ENCODE assay signal across 8 cellular contexts in genomic region chr20:36886859-36887778, GRCh38. TPM values are rescaled to one million over a fixed set of nuclear protein-coding genes. Genes with fewer than 3 reads are reported as not detected.
DNase-seq lines count a peak whose midpoint lies in the region; ATAC-seq, FAIRE-seq and TF ChIP-seq lines count a peak whose summit lies in the region.

No MANE protein-coding gene starts in this region.

- H3K4me1 ChIP-seq in Karpas-422 (ENCODE audit: low read length) (peaks cover 12% of the 10 kb centered on the region), Panc1 (ENCODE audit: control insufficient read depth, insufficient read depth, low read length) (no peaks in the 10 kb centered on the region; the same call in 1 of the 2 replicates)

- H3K36me3 ChIP-seq in Karpas-422 (ENCODE audit: insufficient read depth, low read length) (no peaks in the 10 kb centered on the region), Panc1 (ENCODE audit: control insufficient read depth, insufficient read depth, low read length) (no peaks in the 10 kb centered on the region)

- H3K9ac ChIP-seq in Karpas-422 (ENCODE audit: low read length) = peak overlapping the region; percentile 28

- CTCF ChIA-PET in Panc1 (lab: Charles Lee) = interaction anchor here (0.6 to 1.0 kb wide), 6 partner anchors 33 to 374 kb away, joined by 3 to 6 read pairs (median 4); no protein-coding TSS in a partner anchor

- H3K79me2 ChIP-seq in Karpas-422 (ENCODE audit: low read length) = no peaks in the 10 kb centered on the region

- no TSS peak for BruUV-seq in Panc1 (replicated peaks; lab: Mats Ljungman, UMichigan)

- no peaks in the 10 kb centered on the region for H3K27me3 Mint-ChIP-seq in activated T-cell treated with anti-CD3 and anti-CD28 coated beads, Interleukin-2, amount 50 U/mL, for 72 hours (ENCODE audit: low read depth)
- H3K27me3 Mint-ChIP-seq in natural killer cell (ENCODE audit: low read depth in 2 of 2) = no peaks in the 10 kb centered on the region

- peak overlapping the region; percentile 34 for H3K27ac Mint-ChIP-seq in activated T-cell treated with anti-CD3 and anti-CD28 coated beads, Interleukin-2, amount 50 U/mL, for 72 hours
- H3K27ac Mint-ChIP-seq in natural killer cell = peak overlapping the region; percentile 56 to 80
- peak overlapping the region; percentile 67 for H3K27ac Mint-ChIP-seq in stimulated activated effector memory CD8-positive, alpha-beta T cell treated with anti-CD3 and anti-CD28 coated beads, Interleukin-12 subunit alpha, Interleukin-12 subunit beta, amount 100 ng/mL, for 72 hours

- POLR2A ChIA-PET in Panc1 (lab: Charles Lee) = no interaction called here

- H3K9me2 ChIP-seq in Karpas-422 (replicated peaks; ENCODE audit: insufficient read depth, low read length) = no peaks in the 10 kb centered on the region

- H3K9me3 ChIP-seq in Karpas-422 (ENCODE audit: low read length) (no peaks in the 10 kb centered on the region), Panc1 (ENCODE audit: control insufficient read depth, insufficient read depth, low read depth, low read length) (no peaks in the 10 kb centered on the region)

- ATAC-seq in Panc1 (peak; percentile 96), natural killer cell (peak; percentile 85 to 93 (median 92)), HG03342 (IDR thresholded peaks at IDR 0.05; ENCODE audit: unreplicated experiment) (no peak)
- peak; percentile 85 to 90 for ATAC-seq in activated T-cell treated with anti-CD3 and anti-CD28 coated beads, Interleukin-2, amount 50 U/mL, for 72 hours (replicated peaks in 1 of 2)
- peak; percentile 90 for ATAC-seq in stimulated activated effector memory CD8-positive, alpha-beta T cell treated with anti-CD3 and anti-CD28 coated beads, Interleukin-12 subunit alpha, Interleukin-12 subunit beta, amount 100 ng/mL, for 72 hours

- intact Hi-C loops in Panc1 (cut with micrococcal nuclease; ENCODE audit: unreplicated experiment) (no loop called here), natural killer cell (cut with micrococcal nuclease) (loop anchor here (10.0 kb wide), 1 partner anchor 242 kb away; the partner anchor contains the start of gene SLA2)

- in situ Hi-C loops in Panc1 (cut with HindIII; ENCODE audit: low pct_unique_long_range_greater_than_20kb, low sequenced_read_pairs) = no loop called here

- no peaks in the 10 kb centered on the region for H4K20me1 ChIP-seq in Karpas-422 (ENCODE audit: insufficient read depth, low read depth, low read length)

- peak overlapping the region; percentile 62 for H3K4me2 ChIP-seq in Karpas-422 (ENCODE audit: low read depth, low read length, poor library complexity, severe bottlenecking)

- H3K27ac ChIP-seq in Karpas-422 (ENCODE audit: low read length) (no peak overlapping the region), Panc1 (ENCODE audit: low read length) (no peak overlapping the region)

- FAIRE-seq in GM12891 (lab: Jason Lieb, UNC) = peak; percentile 92

- peak overlapping the region; percentile 56; the same call in 1 of the 2 replicates for H2AFZ ChIP-seq in Karpas-422 (ENCODE audit: low read length)

- H3K4me3 ChIP-seq in Karpas-422 (ENCODE audit: low read length) (peak overlapping the region; percentile 32; the same call in 1 of the 2 replicates), Panc1 (ENCODE audit: low read depth in 2 of 2, low read length in 2 of 2) (peak overlapping the region in 1 of 2 experiments; percentile 40; a peak in 2 of 4 replicates), fibroblast of mammary gland (ENCODE audit: control insufficient read depth, low read depth, low read length) (peak overlapping the region; percentile 20)

- no peaks in the 10 kb centered on the region for H3K36me3 Mint-ChIP-seq in activated T-cell treated with anti-CD3 and anti-CD28 coated beads, Interleukin-2, amount 50 U/mL, for 72 hours (ENCODE audit: insufficient read depth in 2 of 2)
- H3K36me3 Mint-ChIP-seq in natural killer cell = peaks cover 8% of the 10 kb centered on the region
- H3K36me3 Mint-ChIP-seq in stimulated activated effector memory CD8-positive, alpha-beta T cell treated with anti-CD3 and anti-CD28 coated beads, Interleukin-12 subunit alpha, Interleukin-12 subunit beta, amount 100 ng/mL, for 72 hours = peaks cover 29% of the 10 kb centered on the region

- no peak for TF ChIP-seq POLR2A in GM12891 (IDR thresholded peaks at IDR 0.05; ENCODE audit: low read depth, low read length)

- H3K9me3 Mint-ChIP-seq in activated T-cell treated with anti-CD3 and anti-CD28 coated beads, Interleukin-2, amount 50 U/mL, for 72 hours = no peaks in the 10 kb centered on the region
- no peaks in the 10 kb centered on the region for H3K9me3 Mint-ChIP-seq in natural killer cell
- no peaks in the 10 kb centered on the region for H3K9me3 Mint-ChIP-seq in stimulated activated effector memory CD8-positive, alpha-beta T cell treated with anti-CD3 and anti-CD28 coated beads, Interleukin-12 subunit alpha, Interleukin-12 subunit beta, amount 100 ng/mL, for 72 hours

- peak; percentile 96 for TF ChIP-seq CTCF in Panc1 (IDR thresholded peaks at IDR 0.05)
- TF ChIP-seq CTCF in fibroblast of mammary gland (conservative IDR thresholded peaks at IDR 0.05; ENCODE audit: control insufficient read depth, insufficient read depth, low read depth, low read length) = peak; percentile 96
- TF ChIP-seq CTCF in natural killer cell (IDR thresholded peaks at IDR 0.05) = peak; percentile 67

- DNase-seq in GM12891 (ENCODE audit: insufficient read length, low spot score) (peak; percentile 84), Karpas-422 (peak; percentile 95), Panc1 (ENCODE audit: low read depth, low spot score) (peak; percentile 71), fibroblast of mammary gland (ENCODE audit: low read depth) (peak; percentile 81), natural killer cell (peak; percentile 55)
- peak; percentile 84 to 86 for DNase-seq in activated T-cell treated with anti-CD3 and anti-CD28 coated beads, Interleukin-2, amount 50 U/mL, for 72 hours
- peak; percentile 79 to 91 for DNase-seq in stimulated activated effector memory CD8-positive, alpha-beta T cell treated with anti-CD3 and anti-CD28 coated beads, Interleukin-12 subunit alpha, Interleukin-12 subunit beta, amount 100 ng/mL, for 72 hours (ENCODE audit: low spot score in 2 of 2)

- H3K27me3 ChIP-seq in Karpas-422 (ENCODE audit: low read length) (no peaks in the 10 kb centered on the region), Panc1 (ENCODE audit: control insufficient read depth, insufficient read depth, low read length) (no peaks in the 10 kb centered on the region)

- H3K4me3 Mint-ChIP-seq in activated T-cell treated with anti-CD3 and anti-CD28 coated beads, Interleukin-2, amount 50 U/mL, for 72 hours = no peak overlapping the region
- H3K4me3 Mint-ChIP-seq in natural killer cell = peak overlapping the region; percentile 11
- no peak overlapping the region for H3K4me3 Mint-ChIP-seq in stimulated activated effector memory CD8-positive, alpha-beta T cell treated with anti-CD3 and anti-CD28 coated beads, Interleukin-12 subunit alpha, Interleukin-12 subunit beta, amount 100 ng/mL, for 72 hours

- peaks cover 20% of the 10 kb centered on the region for H3K4me1 Mint-ChIP-seq in activated T-cell treated with anti-CD3 and anti-CD28 coated beads, Interleukin-2, amount 50 U/mL, for 72 hours (ENCODE audit: low read depth)
- peaks cover 11 to 12% of the 10 kb centered on the region in 2 donors for H3K4me1 Mint-ChIP-seq in natural killer cell
- peaks cover 20% of the 10 kb centered on the region for H3K4me1 Mint-ChIP-seq in stimulated activated effector memory CD8-positive, alpha-beta T cell treated with anti-CD3 and anti-CD28 coated beads, Interleukin-12 subunit alpha, Interleukin-12 subunit beta, amount 100 ng/mL, for 72 hours

TF ChIP-seq in GM12891, 5 proteins besides CTCF, POLR2A, EP300 and RAD21:
- TF ChIP-seq SPI1 (IDR thresholded peaks at IDR 0.05; ENCODE audit: low read depth, low read length) = peak; percentile 46; the same call in 1 of the 2 replicates
- TF ChIP-seq TAF1 (IDR thresholded peaks at IDR 0.05; ENCODE audit: low read depth, low read length) = no peak

RNA-seq across cellular contexts. Expression of gene TLDC2, which starts 11.2 kb away (rescaled TPM):
- polyA plus RNA-seq in GM12891 (2012; ENCODE audit: low read depth, missing spikeins) = 0.22 TPM
- total RNA-seq in Karpas-422 (2014; rRNA removed; shearing (Covaris generic); ENCODE audit: low replicate concordance) = 0.69 TPM in 1 of 2 replicates, not detected in the other
- total RNA-seq in Panc1 (2021; ENCODE audit: unreplicated experiment) = not detected
- polyA plus RNA-seq in Panc1 (2012; ENCODE audit: insufficient read length) = not detected
- not detected for total RNA-seq in activated T-cell treated with anti-CD3 and anti-CD28 coated beads, Interleukin-2, amount 50 U/mL, for 72 hours
- 1 to 10 TPM in 1 of 3 donors, not detected in 2; 1.4 TPM for total RNA-seq in natural killer cell
